Comparison of ENCODE assay signal across 8 cellular contexts in the genomic region with DNA sequence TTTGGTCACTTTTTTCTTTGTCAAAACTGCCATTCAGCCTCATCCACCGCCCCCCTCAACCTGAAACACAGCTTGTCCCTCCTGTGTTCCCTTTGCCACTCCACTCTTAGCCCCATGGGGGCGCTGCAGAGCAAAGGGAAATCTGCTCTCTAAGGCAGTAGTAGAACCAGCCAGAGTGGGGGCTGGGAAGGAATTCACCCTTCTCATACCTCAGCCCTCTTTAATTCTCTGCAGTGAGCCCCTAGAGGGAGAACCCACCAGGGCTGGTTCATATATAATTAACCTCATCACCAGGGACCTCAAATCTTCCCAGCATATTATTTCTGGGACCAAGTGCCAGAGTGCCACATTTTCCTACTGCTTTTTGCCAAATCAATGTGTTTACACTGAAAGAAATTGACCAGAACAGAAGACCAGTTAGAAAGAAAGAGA. TPM values are rescaled to one million over a fixed set of nuclear protein-coding genes. Genes with fewer than 3 reads are reported as not detected.
A peak's percentile ranks its signal among the peaks of the same experiment; 100 is the strongest.
DNase-seq lines count a peak whose midpoint lies in the region; ATAC-seq and TF ChIP-seq lines count a peak whose summit lies in the region.

No MANE protein-coding gene starts in this region.

- DNase-seq in HK-2 (ENCODE audit: unreplicated experiment) (peak; percentile 91), NT2/D1 (ENCODE audit: low read depth, low spot score) (peak; percentile 92), epidermal melanocyte (ENCODE audit: insufficient read length, low spot score) (peak; percentile 33), naive B cell (peak; percentile 81)
- peak; percentile 85 for DNase-seq in activated CD8-positive, alpha-beta memory T cell treated with anti-CD3 and anti-CD28 coated beads, Interleukin-2, amount 50 U/mL, for 24 hours (ENCODE audit: extremely low read depth)
- DNase-seq in stimulated activated effector memory CD8-positive, alpha-beta T cell treated with anti-CD3 and anti-CD28 coated beads, Interleukin-12 subunit alpha, Interleukin-12 subunit beta, amount 100 ng/mL, for 72 hours (ENCODE audit: low spot score in 2 of 2) = peak; percentile 90 to 97

- H3K4me3 ChIP-seq in NT2/D1 (ENCODE audit: insufficient read length, low read depth) = no peak overlapping the region

- no peaks in the 10 kb centered on the region for H3K9me3 ChIP-seq in NT2/D1 (ENCODE audit: insufficient read depth, low read length)

- H3K9ac ChIP-seq in NT2/D1 (ENCODE audit: insufficient read length, low read depth) = no peak overlapping the region

- no peaks in the 10 kb centered on the region for H3K4me1 ChIP-seq in NT2/D1 (ENCODE audit: insufficient read depth, insufficient read length)

- peak overlapping the region in 4 of 8 donors; percentile 17 to 68 (median 50) for H3K4me3 Mint-ChIP-seq in naive B cell
- peak overlapping the region; percentile 100 for H3K4me3 Mint-ChIP-seq in stimulated activated effector memory CD8-positive, alpha-beta T cell treated with anti-CD3 and anti-CD28 coated beads, Interleukin-12 subunit alpha, Interleukin-12 subunit beta, amount 100 ng/mL, for 72 hours

- H3K9me3 Mint-ChIP-seq in naive B cell = no peaks in the 10 kb centered on the region
- no peaks in the 10 kb centered on the region for H3K9me3 Mint-ChIP-seq in stimulated activated effector memory CD8-positive, alpha-beta T cell treated with anti-CD3 and anti-CD28 coated beads, Interleukin-12 subunit alpha, Interleukin-12 subunit beta, amount 100 ng/mL, for 72 hours

- H3K27me3 ChIP-seq in NT2/D1 (ENCODE audit: insufficient read depth, insufficient read length) = peaks cover 15% of the 10 kb centered on the region

- no peaks in the 10 kb centered on the region for H3K36me3 ChIP-seq in NT2/D1 (ENCODE audit: insufficient read depth, insufficient read length, low read length)

- TF ChIP-seq CTCF in GM12874 (IDR thresholded peaks at IDR 0.05; ENCODE audit: insufficient read depth, low read depth, low read length) = peak; percentile 94

- no peaks in the 10 kb centered on the region for H3K36me3 Mint-ChIP-seq in naive B cell
- H3K36me3 Mint-ChIP-seq in stimulated activated effector memory CD8-positive, alpha-beta T cell treated with anti-CD3 and anti-CD28 coated beads, Interleukin-12 subunit alpha, Interleukin-12 subunit beta, amount 100 ng/mL, for 72 hours = peaks cover 40% of the 10 kb centered on the region

- peak; percentile 48 for ATAC-seq in naive B cell (ENCODE audit: low read depth in 2 of 2)
- peak; percentile 63 for ATAC-seq in stimulated activated effector memory CD8-positive, alpha-beta T cell treated with anti-CD3 and anti-CD28 coated beads, Interleukin-12 subunit alpha, Interleukin-12 subunit beta, amount 100 ng/mL, for 72 hours
- no peak for ATAC-seq in GM21515 (IDR thresholded peaks at IDR 0.05; ENCODE audit: unreplicated experiment)

- peak overlapping the region in 5 of 6 donors; percentile 38 to 95 (median 75) for H3K27ac Mint-ChIP-seq in naive B cell
- peak overlapping the region; percentile 69 for H3K27ac Mint-ChIP-seq in stimulated activated effector memory CD8-positive, alpha-beta T cell treated with anti-CD3 and anti-CD28 coated beads, Interleukin-12 subunit alpha, Interleukin-12 subunit beta, amount 100 ng/mL, for 72 hours

- H3K4me1 Mint-ChIP-seq in naive B cell = peaks cover 52 to 57% (median 55%) of the 10 kb centered on the region in 3 donors
- H3K4me1 Mint-ChIP-seq in stimulated activated effector memory CD8-positive, alpha-beta T cell treated with anti-CD3 and anti-CD28 coated beads, Interleukin-12 subunit alpha, Interleukin-12 subunit beta, amount 100 ng/mL, for 72 hours = peaks cover 36% of the 10 kb centered on the region

- no peaks in the 10 kb centered on the region for H3K27me3 Mint-ChIP-seq in naive B cell

RNA-seq across cellular contexts. Expression of a gene that starts 2.8 kb away (rescaled TPM):
- 10 to 100 TPM; 20.7 to 39.3 (median 31.9) TPM for polyA plus RNA-seq in naive B cell (ENCODE audit: low read depth in 6 of 6)

RNA-seq across cellular contexts. Expression of a gene that starts 45.7 kb away (rescaled TPM):
- not detected for polyA plus RNA-seq in naive B cell (ENCODE audit: low read depth in 6 of 6)

Comparison
In these comparisons a context has a peak if more than half of its experiments do, and no peak if none do; other contexts are left out.
1. DNase-seq: peak in every context shown above with its lines; median percentile 94 in stimulated activated effector memory CD8-positive, alpha-beta T cell treated with anti-CD3 and anti-CD28 coated beads, Interleukin-12 subunit alpha, Interleukin-12 subunit beta, amount 100 ng/mL, for 72 hours; 92 in NT2/D1; 91 in HK-2; 85 in activated CD8-positive, alpha-beta memory T cell treated with anti-CD3 and anti-CD28 coated beads, Interleukin-2, amount 50 U/mL, for 24 hours; 81 in naive B cell; 33 in epidermal melanocyte.